In the genomic region with DNA sequence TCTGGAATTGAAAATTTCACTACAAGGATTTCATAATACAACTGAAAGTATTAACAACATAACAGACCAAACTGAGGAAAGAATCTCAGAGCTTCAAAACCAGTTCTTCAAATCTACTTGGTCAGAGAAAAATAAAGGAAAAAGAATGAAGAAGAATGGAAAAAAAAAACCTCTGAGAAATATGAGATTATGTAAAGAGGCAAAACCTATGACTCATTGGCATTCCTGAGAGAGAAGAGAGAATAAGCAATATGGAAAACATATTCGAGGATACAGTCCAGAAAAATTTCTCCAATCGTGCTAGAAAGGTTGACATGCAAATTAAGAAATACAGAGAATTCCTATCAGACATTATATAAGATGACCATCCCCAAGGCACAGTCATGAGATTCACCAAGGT, we compare ENCODE assay signal across 13 cellular contexts.
"Had no signal": no experiment of that assay in that cellular context is flagged by ENCODE, and none has a peak within 500 bp of the region (broad histone marks: within the 10 kb centered on the region; RNA-seq: fewer than 3 reads in every experiment).

No MANE protein-coding gene starts in this region.

- H3K27ac ChIP-seq: neutrophil, right lobe of liver, spleen had no signal

- DNase-seq: amygdala; glutamatergic neuron; mammary epithelial cell; mucosa of descending colon; naive thymus-derived CD8-positive, alpha-beta T cell; right lobe of liver; spleen; stimulated activated CD4-positive, alpha-beta T cell treated with anti-CD3 and anti-CD28 coated beads, Interleukin-1b, Interleukin-23, amount 100 ng/mL, for 48 hours; stimulated activated naive B cell treated with anti-CD40 and anti-IgM and Interleukin-4, amounts not matched to agents 10 μg/mL and 1 μg/mL and 100 μg/mL, for 72 hours; substantia nigra; T-helper 2 cell had no signal

- H3K4me3 Mint-ChIP-seq: activated naive CD4-positive, alpha-beta T cell treated with anti-CD3 and anti-CD28 coated beads, Interleukin-2, amount 50 U/mL, for 24 hours; naive thymus-derived CD8-positive, alpha-beta T cell; stimulated activated naive B cell treated with anti-CD40 and anti-IgM and Interleukin-4, amounts not matched to agents 10 μg/mL and 1 μg/mL and 100 μg/mL, for 72 hours had no signal

- H3K4me1 Mint-ChIP-seq: activated naive CD4-positive, alpha-beta T cell treated with anti-CD3 and anti-CD28 coated beads, Interleukin-2, amount 50 U/mL, for 24 hours had no signal

- H3K27me3 ChIP-seq: neutrophil, right lobe of liver, spleen had no signal

- H3K27me3 Mint-ChIP-seq: activated naive CD4-positive, alpha-beta T cell treated with anti-CD3 and anti-CD28 coated beads, Interleukin-2, amount 50 U/mL, for 24 hours; naive thymus-derived CD8-positive, alpha-beta T cell; stimulated activated naive B cell treated with anti-CD40 and anti-IgM and Interleukin-4, amounts not matched to agents 10 μg/mL and 1 μg/mL and 100 μg/mL, for 72 hours had no signal

- ATAC-seq: mucosa of descending colon; naive thymus-derived CD8-positive, alpha-beta T cell; right lobe of liver; stimulated activated naive B cell treated with anti-CD40 and anti-IgM and Interleukin-4, amounts not matched to agents 10 μg/mL and 1 μg/mL and 100 μg/mL, for 72 hours had no signal

- H3K9me3 ChIP-seq: mucosa of descending colon, neutrophil, right lobe of liver had no signal

- H3K4me3 ChIP-seq: mucosa of descending colon, right lobe of liver, spleen had no signal

- H3K27ac Mint-ChIP-seq: activated naive CD4-positive, alpha-beta T cell treated with anti-CD3 and anti-CD28 coated beads, Interleukin-2, amount 50 U/mL, for 24 hours; stimulated activated naive B cell treated with anti-CD40 and anti-IgM and Interleukin-4, amounts not matched to agents 10 μg/mL and 1 μg/mL and 100 μg/mL, for 72 hours had no signal

- H3K4me1 ChIP-seq: right lobe of liver, spleen had no signal
